15 cellular contexts compared by ENCODE assay signal in the genomic region with DNA sequence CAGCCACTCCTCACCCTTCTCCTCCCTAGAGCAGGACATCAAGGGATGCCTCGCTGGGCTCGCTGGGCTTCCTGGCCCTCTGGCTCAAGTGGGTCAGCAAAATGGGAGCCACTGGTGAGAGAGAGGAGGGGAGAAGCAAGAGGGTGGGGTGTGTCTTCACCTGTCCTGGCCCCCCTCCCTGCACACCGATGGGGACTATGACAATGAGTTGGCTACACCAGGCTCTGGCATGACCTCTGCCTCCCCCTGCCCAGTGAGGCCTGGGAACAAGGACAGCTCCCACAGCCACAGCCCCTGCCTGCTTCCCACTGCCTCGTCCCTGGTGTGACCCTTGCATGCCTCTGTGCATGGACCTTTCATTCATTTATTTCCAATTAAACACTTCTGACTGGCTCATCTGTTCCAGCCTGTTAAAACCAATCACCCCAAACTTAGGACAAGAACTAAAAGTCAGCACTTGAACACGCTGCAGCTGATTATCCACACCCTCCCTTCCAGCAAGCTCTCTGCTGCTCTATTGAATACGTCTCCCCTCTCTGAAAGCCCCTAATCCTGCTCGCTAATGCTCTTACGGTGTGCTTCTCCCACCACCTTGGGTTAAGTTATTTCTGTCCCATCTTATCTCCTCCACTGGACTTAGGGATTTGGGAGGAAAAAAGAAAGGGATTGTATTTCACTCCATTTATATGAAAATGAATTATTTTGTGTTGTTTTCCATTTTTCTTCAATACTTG. TPM values are rescaled to one million over a fixed set of nuclear protein-coding genes. Genes with fewer than 3 reads are reported as not detected.
DNase-seq lines count a peak whose midpoint lies in the region; ATAC-seq, FAIRE-seq and TF ChIP-seq lines count a peak whose summit lies in the region.
"Had no signal": no experiment of that assay in that cellular context is flagged by ENCODE, and none has a peak within 500 bp of the region (broad histone marks: within the 10 kb centered on the region; RNA-seq: fewer than 3 reads in every experiment).

No MANE protein-coding gene starts in this region.

- no peaks in the 10 kb centered on the region for H4K20me1 ChIP-seq in neural progenitor cell (ENCODE audit: low read depth)
- H4K20me1 ChIP-seq: BLaER1 had no signal

- H3K4me3 ChIP-seq in neural progenitor cell, result no peak overlapping the region
- H3K4me3 ChIP-seq: BLaER1 had no signal

- H3K9ac ChIP-seq in neural progenitor cell, result no peak overlapping the region
- H3K9ac ChIP-seq: BLaER1 had no signal

- FAIRE-seq in D721Med (lab: Jason Lieb, UNC), result no peak
- FAIRE-seq: G401.6, H1 had no signal

- peak overlapping the region; percentile 49 for H3K4me2 ChIP-seq in neural progenitor cell

- H3K4me1 ChIP-seq in neural progenitor cell, result peaks cover 14% of the 10 kb centered on the region

- H3K36me3 ChIP-seq in neural progenitor cell, result no peaks in the 10 kb centered on the region
- H3K36me3 ChIP-seq: BLaER1 had no signal

- peaks cover 21% of the 10 kb centered on the region for H3K27me3 Mint-ChIP-seq in neural progenitor cell (ENCODE audit: insufficient read depth, low read depth)

- H3K27ac Mint-ChIP-seq in neural progenitor cell, result no peak overlapping the region
- H3K27ac Mint-ChIP-seq: CD14-positive monocyte; CD4-positive, alpha-beta memory T cell; H9 had no signal

- peaks cover 31% of the 10 kb centered on the region for H3K27me3 ChIP-seq in neural progenitor cell
- H3K27me3 ChIP-seq: BLaER1 had no signal

- DNase-seq in D721Med (ENCODE audit: insufficient read length, low spot score) (peak; percentile 89), islet precursor cell (peak; percentile 42), neural progenitor cell (ENCODE audit: low spot score) (peak; percentile 70), DMS153 treated with DMSO at 0.1 percent for 48 hours (lab: John Stamatoyannopoulos, UW; ENCODE audit: unreplicated experiment) (no peak), GM10266 (ENCODE audit: extremely low spot score) (no peak)
- no peak for DNase-seq in activated CD4-positive, CD25-positive, alpha-beta regulatory T cell (lab: John Stamatoyannopoulos, UW)
- DNase-seq: 8988T; CD4-positive, alpha-beta memory T cell; DMS 273 treated with DMSO at 0.1 percent for 48 hours; H9 had no signal

- no peaks in the 10 kb centered on the region for H3K79me2 ChIP-seq in neural progenitor cell (ENCODE audit: low read depth)

- H2AFZ ChIP-seq in neural progenitor cell (replicated peaks), result no peak overlapping the region

- H3K9me3 Mint-ChIP-seq in neural progenitor cell, result peaks cover 9% of the 10 kb centered on the region

- no peaks in the 10 kb centered on the region for H3K9me3 ChIP-seq in neural progenitor cell (ENCODE audit: low read depth)

- H3K27ac ChIP-seq in neural progenitor cell, result no peak overlapping the region

- ATAC-seq in HG02885 (IDR thresholded peaks at IDR 0.05; ENCODE audit: poor library complexity, unreplicated experiment), result no peak

- peaks cover 18% of the 10 kb centered on the region for H3F3A ChIP-seq in neural progenitor cell (ENCODE audit: low read depth)

- H3K4me1 Mint-ChIP-seq in neural progenitor cell, result peaks cover 19% of the 10 kb centered on the region

- H3K4me3 Mint-ChIP-seq in neural progenitor cell, result peak overlapping the region; percentile 30
- H3K4me3 Mint-ChIP-seq: H9 had no signal

- H3K36me3 Mint-ChIP-seq in neural progenitor cell, result no peaks in the 10 kb centered on the region
- H3K36me3 Mint-ChIP-seq: CD14-positive monocyte had no signal

- TF ChIP-seq CTCF in D721Med (IDR thresholded peaks at IDR 0.05; ENCODE audit: insufficient read depth, missing control alignments) (no peak), neural progenitor cell (IDR thresholded peaks at IDR 0.05) (no peak), GM10266 (IDR thresholded peaks at IDR 0.05; ENCODE audit: control insufficient read depth, insufficient read depth, low read depth, missing control alignments) (no peak)

RNA-seq across cellular contexts. Expression of a gene that starts 5.8 kb away (rescaled TPM):
- total RNA-seq in neural progenitor cell (ENCODE audit: low replicate concordance), result 113 and 183 TPM in 2 replicates

Comparison
In these comparisons a context has a peak if more than half of its experiments do, and no peak if none do; other contexts are left out.
1. DNase-seq: peak in D721Med (single experiment), islet precursor cell (single experiment) and neural progenitor cell (single experiment); none in activated CD4-positive, CD25-positive, alpha-beta regulatory T cell (0 of 4), DMS153 treated with DMSO at 0.1 percent for 48 hours (single experiment) and GM10266 (single experiment).